ENCODE assay signal across 15 cellular contexts in the genomic region with DNA sequence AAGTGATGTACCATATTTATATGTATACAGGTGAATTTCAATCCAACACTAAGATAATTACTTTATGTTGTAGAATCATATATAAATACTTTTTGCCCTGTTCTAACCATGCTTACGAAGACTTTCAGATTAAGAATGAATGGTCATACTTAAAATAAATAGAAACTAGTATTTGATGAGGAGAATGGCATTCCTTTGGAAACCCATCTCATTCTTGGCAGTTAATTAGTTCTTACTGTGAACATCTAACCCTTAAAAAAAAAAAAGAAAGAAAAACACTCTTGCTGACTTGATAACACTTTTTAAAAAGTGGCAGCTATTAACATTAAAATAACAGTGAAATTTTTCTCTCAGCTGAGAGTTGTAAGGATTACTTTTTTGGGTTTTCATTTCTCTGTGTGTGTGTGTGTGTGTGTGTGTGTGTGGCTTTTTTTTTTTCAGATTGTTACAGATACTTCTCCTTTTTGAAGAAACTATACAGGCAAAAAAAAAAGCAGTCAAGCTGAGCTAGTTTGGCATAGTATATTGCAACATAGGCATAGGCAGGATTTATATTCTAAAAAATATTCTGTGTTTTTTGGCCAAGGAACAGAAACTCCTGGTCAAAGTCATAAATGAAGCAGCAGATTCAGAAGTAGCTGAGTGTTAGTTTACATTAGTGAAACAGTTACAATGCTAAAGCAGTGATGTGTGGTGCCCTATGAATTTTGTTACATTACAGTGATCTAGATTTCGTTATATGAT.
DNase-seq lines count a peak whose midpoint lies in the region; ATAC-seq and TF ChIP-seq lines count a peak whose summit lies in the region.
"Had no signal": no experiment of that assay in that cellular context is flagged by ENCODE, and none has a peak within 500 bp of the region (broad histone marks: within the 10 kb centered on the region; RNA-seq: fewer than 3 reads in every experiment).

No MANE protein-coding gene starts in this region.

- no peaks in the 10 kb centered on the region for H3K36me3 ChIP-seq in BE2C

- peaks cover 41% of the 10 kb centered on the region for H3K4me1 Mint-ChIP-seq in osteocyte (ENCODE audit: unreplicated experiment)

- ATAC-seq in HG03159 (IDR thresholded peaks at IDR 0.05; ENCODE audit: unreplicated experiment) (no peak), HG02759 (IDR thresholded peaks at IDR 0.05; ENCODE audit: unreplicated experiment) (no peak)

- H3K27me3 Mint-ChIP-seq in osteocyte (ENCODE audit: unreplicated experiment) = no peaks in the 10 kb centered on the region

- H3K4me1 ChIP-seq in BE2C = peaks cover 10% of the 10 kb centered on the region

- H3K4me3 Mint-ChIP-seq in osteocyte (ENCODE audit: unreplicated experiment) = no peak overlapping the region

- peak overlapping the region; percentile 73 for H3K27ac Mint-ChIP-seq in osteocyte (ENCODE audit: unreplicated experiment)

- peak overlapping the region; percentile 0 for H3K27ac ChIP-seq in epithelial cell of prostate
- H3K27ac ChIP-seq: RWPE1, VCaP had no signal

- no peaks in the 10 kb centered on the region for H3K27me3 ChIP-seq in BE2C

- H3K4me3 ChIP-seq in BE2C (ENCODE audit: low read depth, low read length) = no peak overlapping the region

- H3K9me3 Mint-ChIP-seq in osteocyte (ENCODE audit: unreplicated experiment) = no peaks in the 10 kb centered on the region
- H3K9me3 Mint-ChIP-seq: activated T-helper 2 cell treated with anti-CD3 and anti-CD28 coated beads, Interferon-gamma antibody, Interleukin-2, Interleukin-4, amounts not matched to agents 10 μg/mL and 5 μg/mL and 100 μg/mL, durations not matched to agents 14 hours and 24 hours and 36 hours had no signal

- DNase-seq in GF-D8 (lab: John Stamatoyannopoulos, UW) (peak; percentile 4), NOMO-1 treated with DMSO at 0.1 percent for 48 hours (lab: John Stamatoyannopoulos, UW; ENCODE audit: unreplicated experiment) (peak; percentile 91), epithelial cell of prostate (ENCODE audit: low read depth, low spot score) (no peak), osteocyte (ENCODE audit: extremely low spot score, unreplicated experiment) (no peak), SHP77 (lab: John Stamatoyannopoulos, UW) (no peak), BE2C (no peak)
- DNase-seq: MM.1S; NCI-H446; occipital lobe; stimulated activated CD4-positive, alpha-beta T cell treated with anti-CD3 and anti-CD28 coated beads, Interleukin-2, amount 100 ng/mL, for 24 hours had no signal

- peaks cover under 1% of the 10 kb centered on the region for H3K36me3 Mint-ChIP-seq in osteocyte (ENCODE audit: unreplicated experiment)

- no peaks in the 10 kb centered on the region for H3K9me3 ChIP-seq in BE2C

- TF ChIP-seq CTCF in osteocyte (IDR thresholded peaks at IDR 0.05) (no peak), BE2C (IDR thresholded peaks at IDR 0.05; ENCODE audit: low read depth, low read length) (no peak)

Comparison
In these comparisons a context has a peak if more than half of its experiments do, and no peak if none do; other contexts are left out.
1. DNase-seq: peak in GF-D8 (single experiment) and NOMO-1 treated with DMSO at 0.1 percent for 48 hours (single experiment); none in epithelial cell of prostate (single experiment), osteocyte (single experiment), SHP77 (0 of 2) and BE2C (single experiment).